Comparison of ENCODE assay signal across 15 cellular contexts in genomic region chr10:13961853-13962252, GRCh38.
DNase-seq lines count a peak whose midpoint lies in the region; ATAC-seq and TF ChIP-seq lines count a peak whose summit lies in the region.
"Had no signal": no experiment of that assay in that cellular context is flagged by ENCODE, and none has a peak within 500 bp of the region (broad histone marks: within the 10 kb centered on the region; RNA-seq: fewer than 3 reads in every experiment).

No MANE protein-coding gene starts in this region.

- no peak overlapping the region for H3K18ac ChIP-seq in mesendoderm (ENCODE audit: low read length)

- H3F3A ChIP-seq in SK-N-SH (replicated peaks; ENCODE audit: insufficient read depth) = peaks cover 31% of the 10 kb centered on the region

- CTCF ChIA-PET in SK-N-SH (lab: Yijun Ruan, JAX) = interaction anchor here (1.0 to 1.2 kb wide), 2 partner anchors 132 to 302 kb away, joined by 3 read pairs; no protein-coding TSS in a partner anchor
- CTCF ChIA-PET in activated CD8-positive, alpha-beta T cell treated with anti-CD3 and anti-CD28 coated beads for 36 hours (lab: Charles Lee) = no interaction called here

- H3K79me2 ChIP-seq in SK-N-SH (ENCODE audit: insufficient read depth) (peaks cover 17% of the 10 kb centered on the region; the same call in 1 of the 2 replicates), mesendoderm (ENCODE audit: control insufficient read depth, insufficient read depth, low read length) (no peaks in the 10 kb centered on the region)

- peaks cover 6 to 12% of the 10 kb centered on the region in 2 experiments for H3K4me1 ChIP-seq in SK-N-SH (ENCODE audit: control insufficient read depth in 1 of 2, insufficient read depth in 2 of 2, low read depth in 1 of 2, low read length in 1 of 2)
- peaks cover 4% of the 10 kb centered on the region for H3K4me1 ChIP-seq in mesendoderm (ENCODE audit: control insufficient read depth, low read depth, low read length)
- H3K4me1 ChIP-seq: A549, Caco-2 had no signal

- H3K36me3 ChIP-seq in SK-N-SH (replicated peaks in 1 of 2; ENCODE audit: control insufficient read depth in 1 of 2, insufficient read depth in 2 of 2, low read length in 1 of 2) (no peaks in the 10 kb centered on the region), brain microvascular endothelial cell (replicated peaks) (no peaks in the 10 kb centered on the region), mesendoderm (ENCODE audit: control insufficient read depth, insufficient read depth, low read length) (no peaks in the 10 kb centered on the region)

- no peak overlapping the region for H4K5ac ChIP-seq in mesendoderm (ENCODE audit: low read length)

- peaks cover 3% of the 10 kb centered on the region for H3K27me3 Mint-ChIP-seq in activated CD8-positive, alpha-beta T cell treated with anti-CD3 and anti-CD28 coated beads for 36 hours
- H3K27me3 Mint-ChIP-seq: CD4-positive, alpha-beta T cell had no signal

- H3K9me3 Mint-ChIP-seq in activated CD8-positive, alpha-beta T cell treated with anti-CD3 and anti-CD28 coated beads for 36 hours = no peaks in the 10 kb centered on the region
- H3K9me3 Mint-ChIP-seq: CD4-positive, alpha-beta T cell; GM23338 had no signal

- no peak overlapping the region for H2BK5ac ChIP-seq in mesendoderm (ENCODE audit: low read length)

- H2AK5ac ChIP-seq in mesendoderm (ENCODE audit: low read length) = no peak overlapping the region

- WGBS in SK-N-SH (ENCODE audit: low lambda C conversion rate) = 74% methylated on average over 3 of the region's 3 CpGs
- no CpG with 5 or more reads among the region's 3 CpGs for WGBS in mesendoderm (ENCODE audit: extremely low coverage, insufficient coverage, low lambda C conversion rate)

- no peak for DNase-seq in SK-N-SH
- DNase-seq in brain microvascular endothelial cell = no peak
- DNase-seq in mesendoderm = no peak
- DNase-seq in activated CD8-positive, alpha-beta T cell treated with anti-CD3 and anti-CD28 coated beads for 36 hours = no peak
- DNase-seq: AML-193; Caco-2; CD4-positive, alpha-beta T cell had no signal

- H2AFZ ChIP-seq in SK-N-SH (ENCODE audit: low read depth) = no peak overlapping the region
- H2AFZ ChIP-seq: GM23338 had no signal

- H3K9me3 ChIP-seq in SK-N-SH = no peaks in the 10 kb centered on the region
- H3K9me3 ChIP-seq: A549, Caco-2 had no signal

- POLR2A ChIA-PET in SK-N-SH (lab: Yijun Ruan, JAX) = no interaction called here
- POLR2A ChIA-PET in activated CD8-positive, alpha-beta T cell treated with anti-CD3 and anti-CD28 coated beads for 36 hours (lab: Charles Lee) = no interaction called here

- H3K79me1 ChIP-seq in mesendoderm (ENCODE audit: low read length) = no peaks in the 10 kb centered on the region

- H3K27me3 ChIP-seq in SK-N-SH (ENCODE audit: insufficient read depth) (no peaks in the 10 kb centered on the region), brain microvascular endothelial cell (replicated peaks) (no peaks in the 10 kb centered on the region), mesendoderm (ENCODE audit: insufficient read depth, low read length, poor library complexity) (no peaks in the 10 kb centered on the region)

- no peak overlapping the region for H3K4me2 ChIP-seq in SK-N-SH
- H3K4me2 ChIP-seq in mesendoderm (ENCODE audit: low read length) = no peak overlapping the region
- H3K4me2 ChIP-seq: A549, GM23338 had no signal

- H3K9ac ChIP-seq in SK-N-SH = no peak overlapping the region
- H3K9ac ChIP-seq in mesendoderm (ENCODE audit: low read length) = no peak overlapping the region

- no peak overlapping the region for H3K4me3 Mint-ChIP-seq in activated CD8-positive, alpha-beta T cell treated with anti-CD3 and anti-CD28 coated beads for 36 hours
- H3K4me3 Mint-ChIP-seq: CD4-positive, alpha-beta T cell; GM23338 had no signal

- H3K9me2 ChIP-seq in SK-N-SH = no peaks in the 10 kb centered on the region

- H3K27ac ChIP-seq in SK-N-SH (ENCODE audit: low read depth in 2 of 2, low read length in 1 of 2) (peak overlapping the region; percentile 62 to 91; a peak in 3 of 4 replicates), brain microvascular endothelial cell (peak overlapping the region; percentile 79), mesendoderm (ENCODE audit: low read depth, low read length) (no peak overlapping the region)
- H3K27ac ChIP-seq: 22Rv1, A549, C4-2B had no signal

- no peak overlapping the region for H2BK15ac ChIP-seq in mesendoderm (replicated peaks; ENCODE audit: low read depth)

- TF ChIP-seq CTCF in SK-N-SH (IDR thresholded peaks at IDR 0.05) (no peak), brain microvascular endothelial cell (IDR thresholded peaks at IDR 0.05; ENCODE audit: low read depth, low read length, missing control alignments) (no peak)
- TF ChIP-seq CTCF in activated CD8-positive, alpha-beta T cell treated with anti-CD3 and anti-CD28 coated beads for 36 hours (IDR thresholded peaks at IDR 0.05) = no peak

- in situ Hi-C loops in brain microvascular endothelial cell (cut with HindIII; ENCODE audit: low pct_ligation_motif_present, low sequenced_read_pairs) = no loop called here

- H3K4me3 ChIP-seq in SK-N-SH (ENCODE audit: low read depth in 2 of 2, low read length in 1 of 2) (no peak overlapping the region), brain microvascular endothelial cell (ENCODE audit: low read depth, low read length) (no peak overlapping the region), mesendoderm (ENCODE audit: low read length) (no peak overlapping the region)
- H3K4me3 ChIP-seq: A549, GM23338 had no signal

- no peak overlapping the region for H4K8ac ChIP-seq in mesendoderm (ENCODE audit: low read depth, low read length)

- TF ChIP-seq EP300 in SK-N-SH (IDR thresholded peaks at IDR 0.05; ENCODE audit: borderline replicate concordance in 1 of 2, low read depth in 1 of 2, low read length in 1 of 2) = no peak

- ATAC-seq in SK-N-SH treated with all-trans-retinoic acid at 6 μM for 48 hours (no peak), GM19397 (IDR thresholded peaks at IDR 0.05; ENCODE audit: unreplicated experiment) (no peak), GM18867 (IDR thresholded peaks at IDR 0.05; ENCODE audit: unreplicated experiment) (no peak)
- ATAC-seq in activated CD8-positive, alpha-beta T cell treated with anti-CD3 and anti-CD28 coated beads for 36 hours = no peak
- ATAC-seq: A549, GM23338, HepG2 had no signal

- H3K56ac ChIP-seq in mesendoderm (ENCODE audit: low read length) = no peak overlapping the region

- H3K4ac ChIP-seq in mesendoderm (ENCODE audit: low read depth, low read length) = no peak overlapping the region

- H2BK120ac ChIP-seq in mesendoderm (ENCODE audit: low read depth, low read length) = peak overlapping the region; percentile 40

- no peak for TF ChIP-seq RAD21 in SK-N-SH (IDR thresholded peaks at IDR 0.05; ENCODE audit: low read length)

- H3K27ac Mint-ChIP-seq in activated CD8-positive, alpha-beta T cell treated with anti-CD3 and anti-CD28 coated beads for 36 hours = no peak overlapping the region
- H3K27ac Mint-ChIP-seq: CD4-positive, alpha-beta T cell had no signal

- intact Hi-C loops in activated CD8-positive, alpha-beta T cell treated with anti-CD3 and anti-CD28 coated beads for 36 hours (cut with micrococcal nuclease) = no loop called here

- no peaks in the 10 kb centered on the region for H3K36me3 Mint-ChIP-seq in activated CD8-positive, alpha-beta T cell treated with anti-CD3 and anti-CD28 coated beads for 36 hours (ENCODE audit: low read depth)

- H3K23ac ChIP-seq in mesendoderm (ENCODE audit: low read length) = no peak overlapping the region

- H4K20me1 ChIP-seq in SK-N-SH (ENCODE audit: insufficient read depth) = no peaks in the 10 kb centered on the region

- H3K4me1 Mint-ChIP-seq in activated CD8-positive, alpha-beta T cell treated with anti-CD3 and anti-CD28 coated beads for 36 hours (ENCODE audit: low read depth) = peaks cover 11% of the 10 kb centered on the region

TF ChIP-seq in SK-N-SH, 30 proteins besides CTCF, POLR2A, EP300 and RAD21:
- TF ChIP-seq FOXJ3 (CRISPR knock-in tag; IDR thresholded peaks at IDR 0.05) (no peak), CHD2 (IDR thresholded peaks at IDR 0.05; ENCODE audit: low read length, partially characterized antibody) (no peak), POLR2AphosphoS5 (IDR thresholded peaks at IDR 0.05; ENCODE audit: low read depth, low read length) (no peak), ELF1 (IDR thresholded peaks at IDR 0.05) (no peak), MEF2A (IDR thresholded peaks at IDR 0.05; ENCODE audit: borderline replicate concordance, low read depth) (no peak), USF1 (IDR thresholded peaks at IDR 0.05; ENCODE audit: borderline replicate concordance, low read depth) (no peak)

TF ChIP-seq in SK-N-SH treated with all-trans-retinoic acid at 6 μM for 48 hours, 23 proteins besides CTCF, POLR2A, EP300 and RAD21:
- TF ChIP-seq PPARA (CRISPR knock-in tag; IDR thresholded peaks at IDR 0.05; ENCODE audit: borderline replicate concordance) = no peak
- no peak for TF ChIP-seq CSRNP3 (CRISPR knock-in tag; IDR thresholded peaks at IDR 0.05)
- TF ChIP-seq ISL1 (CRISPR knock-in tag; IDR thresholded peaks at IDR 0.05) = no peak
